ENCODE assay signal across 1 cellular context in the genomic region with DNA sequence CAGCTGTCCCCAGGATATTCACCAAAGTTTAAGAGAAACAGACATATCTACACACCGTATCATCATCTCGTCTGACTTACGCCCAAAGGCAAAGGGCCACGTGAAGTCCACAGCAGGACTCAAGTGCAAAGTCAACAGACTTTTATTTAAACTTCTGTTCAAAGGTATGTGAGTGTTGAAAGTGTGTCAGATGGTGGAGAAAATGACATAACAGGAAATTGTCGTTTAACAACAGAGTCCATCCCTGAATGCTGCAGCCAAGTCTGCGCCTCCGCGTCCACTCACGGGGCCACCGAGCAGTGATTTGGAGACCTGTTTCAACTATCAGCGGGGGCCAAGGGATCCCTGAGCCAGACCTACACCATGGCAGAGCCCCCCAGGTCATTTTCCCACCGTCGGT.
TF ChIP-seq lines count a peak whose summit lies in the region.

No MANE protein-coding gene starts in this region.

TF ChIP-seq in HepG2, 621 proteins besides CTCF, POLR2A, EP300 and RAD21 (continued from another document and continues in another):
- TF ChIP-seq TP53 (CRISPR knock-in tag; conservative IDR thresholded peaks at IDR 0.05) (no peak), ZNF724P (CRISPR knock-in tag; IDR thresholded peaks at IDR 0.05; ENCODE audit: borderline replicate concordance) (peak; percentile 89; the same call in 1 of the 2 replicates), TBL1XR1 (IDR thresholded peaks at IDR 0.05; ENCODE audit: borderline replicate concordance, low read length, partially characterized antibody) (peak; percentile 96), ZNF12 (CRISPR knock-in tag; IDR thresholded peaks at IDR 0.05) (peak; percentile 45; the same call in 1 of the 2 replicates), ADNP (CRISPR knock-in tag; IDR thresholded peaks at IDR 0.05) (no peak), HMG20B (CRISPR knock-in tag; conservative IDR thresholded peaks at IDR 0.05) (peak; percentile 79; the same call in 1 of the 2 replicates), SIX1 (CRISPR knock-in tag; IDR thresholded peaks at IDR 0.05; ENCODE audit: borderline replicate concordance) (peak; percentile 76; the same call in 1 of the 2 replicates), ZNF180 (CRISPR knock-in tag; IDR thresholded peaks at IDR 0.05; ENCODE audit: borderline replicate concordance, low read depth) (no peak), ZNF136 (CRISPR knock-in tag; IDR thresholded peaks at IDR 0.05; ENCODE audit: low read depth) (peak; percentile 29; the same call in 1 of the 2 replicates), REST (IDR thresholded peaks at IDR 0.05; ENCODE audit: borderline replicate concordance in 1 of 2, low read depth in 1 of 2, low read length in 2 of 2) (peak in 1 of 2 experiments; percentile 72; a peak in 1 of 4 replicates), STAT5B (CRISPR knock-in tag; IDR thresholded peaks at IDR 0.05) (0 out of 2 replicates have a peak, but pooled peaks have one; percentile 76), FOXA1 (IDR thresholded peaks at IDR 0.05) (peak; percentile 59; the same call in 1 of the 2 replicates), FOXA1 (CRISPR knock-in tag; IDR thresholded peaks at IDR 0.05) (peak; percentile 94), KLF16 (CRISPR knock-in tag; IDR thresholded peaks at IDR 0.05) (peak in 1 of 2 experiments; percentile 95; a peak in 2 of 4 replicates), MED1 (CRISPR knock-in tag; IDR thresholded peaks at IDR 0.05) (peak; percentile 97), PREB (CRISPR knock-in tag; IDR thresholded peaks at IDR 0.05) (no peak), SNAPC2 (CRISPR knock-in tag; IDR thresholded peaks at IDR 0.05) (peak; percentile 84), LCORL (IDR thresholded peaks at IDR 0.05) (no peak), LCORL (CRISPR knock-in tag; IDR thresholded peaks at IDR 0.05) (peak; percentile 91), CBX5 (CRISPR knock-in tag; IDR thresholded peaks at IDR 0.05; ENCODE audit: borderline replicate concordance) (peak; percentile 74; the same call in 1 of the 2 replicates), ZNF589 (CRISPR knock-in tag; conservative IDR thresholded peaks at IDR 0.05) (no peak), GATAD1 (CRISPR knock-in tag; IDR thresholded peaks at IDR 0.05) (peak; percentile 51; the same call in 1 of the 2 replicates), MAZ (IDR thresholded peaks at IDR 0.05; ENCODE audit: borderline replicate concordance, low read depth, low read length) (no peak), MAZ (CRISPR knock-in tag; IDR thresholded peaks at IDR 0.05; ENCODE audit: low read depth) (peak; percentile 48; the same call in 1 of the 2 replicates), NFATC3 (CRISPR knock-in tag; IDR thresholded peaks at IDR 0.05) (0 out of 2 replicates have a peak, but pooled peaks have one; percentile 25), ATF7 (IDR thresholded peaks at IDR 0.05) (no peak; the same call in 1 of the 2 replicates), ATF7 (CRISPR knock-in tag; IDR thresholded peaks at IDR 0.05) (peak; percentile 67; the same call in 1 of the 2 replicates), ZBTB20 (CRISPR knock-in tag; IDR thresholded peaks at IDR 0.05; ENCODE audit: borderline replicate concordance, low read depth) (peak; percentile 97; the same call in 1 of the 2 replicates), ZBTB42 (CRISPR knock-in tag; IDR thresholded peaks at IDR 0.05) (peak; percentile 70; the same call in 1 of the 2 replicates), POGZ (CRISPR knock-in tag; IDR thresholded peaks at IDR 0.05) (peak; percentile 70; the same call in 1 of the 2 replicates), SKIL (CRISPR knock-in tag; IDR thresholded peaks at IDR 0.05; ENCODE audit: borderline replicate concordance) (peak; percentile 97), KAT8 (CRISPR knock-in tag; IDR thresholded peaks at IDR 0.05) (peak; percentile 84), EEA1 (CRISPR knock-in tag; IDR thresholded peaks at IDR 0.05; ENCODE audit: borderline replicate concordance) (no peak), ZNF354B (CRISPR knock-in tag; IDR thresholded peaks at IDR 0.05) (no peak), ZNF556 (CRISPR knock-in tag; IDR thresholded peaks at IDR 0.05; ENCODE audit: borderline replicate concordance) (peak; percentile 51; the same call in 1 of the 2 replicates), GATA4 (IDR thresholded peaks at IDR 0.05; ENCODE audit: borderline replicate concordance, low read depth) (peak; percentile 78; the same call in 1 of the 2 replicates), ZKSCAN8 (CRISPR knock-in tag; IDR thresholded peaks at IDR 0.05; ENCODE audit: borderline replicate concordance) (peak; percentile 86; the same call in 1 of the 2 replicates), MEF2D (CRISPR knock-in tag; IDR thresholded peaks at IDR 0.05) (peak; percentile 95), ZNF616 (CRISPR knock-in tag; IDR thresholded peaks at IDR 0.05; ENCODE audit: low read depth) (no peak), DNMT3B (CRISPR knock-in tag; conservative IDR thresholded peaks at IDR 0.05) (peak; percentile 64; the same call in 1 of the 2 replicates), HMG20A (CRISPR knock-in tag; IDR thresholded peaks at IDR 0.05; ENCODE audit: borderline replicate concordance) (peak; percentile 98), GABPA (IDR thresholded peaks at IDR 0.05; ENCODE audit: low read depth, low read length) (no peak), GABPA (CRISPR knock-in tag; IDR thresholded peaks at IDR 0.05; ENCODE audit: low read depth) (peak; percentile 71), RFX5 (IDR thresholded peaks at IDR 0.05; ENCODE audit: low read depth, low read length) (no peak), ZNF75D (CRISPR knock-in tag; IDR thresholded peaks at IDR 0.05; ENCODE audit: borderline replicate concordance) (no peak), SP5 (CRISPR knock-in tag; IDR thresholded peaks at IDR 0.05; ENCODE audit: borderline replicate concordance, low read depth) (peak; percentile 74)
- TF ChIP-seq, protein P1, sequence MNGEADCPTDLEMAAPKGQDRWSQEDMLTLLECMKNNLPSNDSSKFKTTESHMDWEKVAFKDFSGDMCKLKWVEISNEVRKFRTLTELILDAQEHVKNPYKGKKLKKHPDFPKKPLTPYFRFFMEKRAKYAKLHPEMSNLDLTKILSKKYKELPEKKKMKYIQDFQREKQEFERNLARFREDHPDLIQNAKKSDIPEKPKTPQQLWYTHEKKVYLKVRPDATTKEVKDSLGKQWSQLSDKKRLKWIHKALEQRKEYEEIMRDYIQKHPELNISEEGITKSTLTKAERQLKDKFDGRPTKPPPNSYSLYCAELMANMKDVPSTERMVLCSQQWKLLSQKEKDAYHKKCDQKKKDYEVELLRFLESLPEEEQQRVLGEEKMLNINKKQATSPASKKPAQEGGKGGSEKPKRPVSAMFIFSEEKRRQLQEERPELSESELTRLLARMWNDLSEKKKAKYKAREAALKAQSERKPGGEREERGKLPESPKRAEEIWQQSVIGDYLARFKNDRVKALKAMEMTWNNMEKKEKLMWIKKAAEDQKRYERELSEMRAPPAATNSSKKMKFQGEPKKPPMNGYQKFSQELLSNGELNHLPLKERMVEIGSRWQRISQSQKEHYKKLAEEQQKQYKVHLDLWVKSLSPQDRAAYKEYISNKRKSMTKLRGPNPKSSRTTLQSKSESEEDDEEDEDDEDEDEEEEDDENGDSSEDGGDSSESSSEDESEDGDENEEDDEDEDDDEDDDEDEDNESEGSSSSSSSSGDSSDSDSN (CRISPR knock-in tag; IDR thresholded peaks at IDR 0.05): 0 out of 2 replicates have a peak, but pooled peaks have one; percentile 32
- TF ChIP-seq, protein P2, sequence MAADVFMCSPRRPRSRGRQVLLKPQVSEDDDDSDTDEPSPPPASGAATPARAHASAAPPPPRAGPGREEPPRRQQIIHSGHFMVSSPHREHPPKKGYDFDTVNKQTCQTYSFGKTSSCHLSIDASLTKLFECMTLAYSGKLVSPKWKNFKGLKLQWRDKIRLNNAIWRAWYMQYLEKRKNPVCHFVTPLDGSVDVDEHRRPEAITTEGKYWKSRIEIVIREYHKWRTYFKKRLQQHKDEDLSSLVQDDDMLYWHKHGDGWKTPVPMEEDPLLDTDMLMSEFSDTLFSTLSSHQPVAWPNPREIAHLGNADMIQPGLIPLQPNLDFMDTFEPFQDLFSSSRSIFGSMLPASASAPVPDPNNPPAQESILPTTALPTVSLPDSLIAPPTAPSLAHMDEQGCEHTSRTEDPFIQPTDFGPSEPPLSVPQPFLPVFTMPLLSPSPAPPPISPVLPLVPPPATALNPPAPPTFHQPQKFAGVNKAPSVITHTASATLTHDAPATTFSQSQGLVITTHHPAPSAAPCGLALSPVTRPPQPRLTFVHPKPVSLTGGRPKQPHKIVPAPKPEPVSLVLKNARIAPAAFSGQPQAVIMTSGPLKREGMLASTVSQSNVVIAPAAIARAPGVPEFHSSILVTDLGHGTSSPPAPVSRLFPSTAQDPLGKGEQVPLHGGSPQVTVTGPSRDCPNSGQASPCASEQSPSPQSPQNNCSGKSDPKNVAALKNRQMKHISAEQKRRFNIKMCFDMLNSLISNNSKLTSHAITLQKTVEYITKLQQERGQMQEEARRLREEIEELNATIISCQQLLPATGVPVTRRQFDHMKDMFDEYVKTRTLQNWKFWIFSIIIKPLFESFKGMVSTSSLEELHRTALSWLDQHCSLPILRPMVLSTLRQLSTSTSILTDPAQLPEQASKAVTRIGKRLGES (CRISPR knock-in tag; IDR thresholded peaks at IDR 0.05; ENCODE audit: borderline replicate concordance): no peak
- TF ChIP-seq, protein P3, sequence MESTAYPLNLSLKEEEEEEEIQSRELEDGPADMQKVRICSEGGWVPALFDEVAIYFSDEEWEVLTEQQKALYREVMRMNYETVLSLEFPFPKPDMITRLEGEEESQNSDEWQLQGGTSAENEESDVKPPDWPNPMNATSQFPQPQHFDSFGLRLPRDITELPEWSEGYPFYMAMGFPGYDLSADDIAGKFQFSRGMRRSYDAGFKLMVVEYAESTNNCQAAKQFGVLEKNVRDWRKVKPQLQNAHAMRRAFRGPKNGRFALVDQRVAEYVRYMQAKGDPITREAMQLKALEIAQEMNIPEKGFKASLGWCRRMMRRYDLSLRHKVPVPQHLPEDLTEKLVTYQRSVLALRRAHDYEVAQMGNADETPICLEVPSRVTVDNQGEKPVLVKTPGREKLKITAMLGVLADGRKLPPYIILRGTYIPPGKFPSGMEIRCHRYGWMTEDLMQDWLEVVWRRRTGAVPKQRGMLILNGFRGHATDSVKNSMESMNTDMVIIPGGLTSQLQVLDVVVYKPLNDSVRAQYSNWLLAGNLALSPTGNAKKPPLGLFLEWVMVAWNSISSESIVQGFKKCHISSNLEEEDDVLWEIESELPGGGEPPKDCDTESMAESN (CRISPR knock-in tag; conservative IDR thresholded peaks at IDR 0.05): 0 out of 2 replicates have a peak, but pooled peaks have one; percentile 20
- TF ChIP-seq, protein P4, sequence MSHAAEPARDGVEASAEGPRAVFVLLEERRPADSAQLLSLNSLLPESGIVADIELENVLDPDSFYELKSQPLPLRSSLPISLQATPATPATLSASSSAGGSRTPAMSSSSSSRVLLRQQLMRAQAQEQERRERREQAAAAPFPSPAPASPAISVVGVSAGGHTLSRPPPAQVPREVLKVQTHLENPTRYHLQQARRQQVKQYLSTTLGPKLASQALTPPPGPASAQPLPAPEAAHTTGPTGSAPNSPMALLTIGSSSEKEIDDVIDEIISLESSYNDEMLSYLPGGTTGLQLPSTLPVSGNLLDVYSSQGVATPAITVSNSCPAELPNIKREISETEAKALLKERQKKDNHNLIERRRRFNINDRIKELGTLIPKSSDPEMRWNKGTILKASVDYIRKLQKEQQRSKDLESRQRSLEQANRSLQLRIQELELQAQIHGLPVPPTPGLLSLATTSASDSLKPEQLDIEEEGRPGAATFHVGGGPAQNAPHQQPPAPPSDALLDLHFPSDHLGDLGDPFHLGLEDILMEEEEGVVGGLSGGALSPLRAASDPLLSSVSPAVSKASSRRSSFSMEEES (CRISPR knock-in tag; IDR thresholded peaks at IDR 0.05): peak; percentile 98
